9 cellular contexts compared by ENCODE assay signal in genomic region chr7:130917669-130918128, GRCh38.
DNase-seq lines count a peak whose midpoint lies in the region; ATAC-seq lines count a peak whose summit lies in the region.
"Had no signal": no experiment of that assay in that cellular context is flagged by ENCODE, and none has a peak within 500 bp of the region (broad histone marks: within the 10 kb centered on the region; RNA-seq: fewer than 3 reads in every experiment).

No MANE protein-coding gene starts in this region.

- H3K4me1 ChIP-seq in right cardiac atrium (ENCODE audit: control insufficient read depth, insufficient read depth, low read length) (peaks cover 32% of the 10 kb centered on the region), SJCRH30 (peaks cover 35% of the 10 kb centered on the region)

- no peaks in the 10 kb centered on the region for H3K36me3 ChIP-seq in SJCRH30

- H3K4me1 Mint-ChIP-seq in activated naive CD8-positive, alpha-beta T cell (ENCODE audit: low read depth) = peaks cover 87% of the 10 kb centered on the region

- peaks cover 35% of the 10 kb centered on the region for H3K36me3 Mint-ChIP-seq in activated naive CD8-positive, alpha-beta T cell

- H3K27ac ChIP-seq in right cardiac atrium (ENCODE audit: low read length) = peak overlapping the region; percentile 34
- no peak overlapping the region for H3K27ac ChIP-seq in SJCRH30

- H3K4me3 ChIP-seq in right cardiac atrium (ENCODE audit: low read length) (no peak overlapping the region), SJCRH30 (no peak overlapping the region)

- 82% methylated on average over 5 of the region's 5 CpGs for WGBS in right cardiac atrium

- ATAC-seq in right cardiac atrium (no peak), left cardiac atrium (no peak), GM18909 (IDR thresholded peaks at IDR 0.05; ENCODE audit: poor library complexity, unreplicated experiment) (no peak), HG03196 (IDR thresholded peaks at IDR 0.05; ENCODE audit: unreplicated experiment) (no peak)
- ATAC-seq: left ventricle myocardium superior had no signal

- no peaks in the 10 kb centered on the region for H3K9me3 Mint-ChIP-seq in activated naive CD8-positive, alpha-beta T cell (ENCODE audit: low read depth)

- H3K4me3 Mint-ChIP-seq in activated naive CD8-positive, alpha-beta T cell = peak overlapping the region; percentile 71

- peak overlapping the region; percentile 88 for H3K27ac Mint-ChIP-seq in activated naive CD8-positive, alpha-beta T cell

- H3K9me3 ChIP-seq in right cardiac atrium (ENCODE audit: control insufficient read depth, low read length) (no peaks in the 10 kb centered on the region), SJCRH30 (replicated peaks) (no peaks in the 10 kb centered on the region)

- H3K27me3 Mint-ChIP-seq in activated naive CD8-positive, alpha-beta T cell = no peaks in the 10 kb centered on the region

- DNase-seq in right cardiac atrium (no peak), left cardiac atrium (no peak), kidney glomerular epithelial cell (lab: John Stamatoyannopoulos, UW) (peak; percentile 39), NCI-H82 (lab: John Stamatoyannopoulos, UW) (no peak), SJCRH30 (no peak)
- DNase-seq: left ventricle myocardium superior had no signal

- H3K27me3 ChIP-seq in right cardiac atrium (ENCODE audit: control insufficient read depth, insufficient read depth) (no peaks in the 10 kb centered on the region), SJCRH30 (no peaks in the 10 kb centered on the region)

- intact Hi-C loops in right cardiac atrium (cut with DNase I) = no loop called here
- intact Hi-C loops in left cardiac atrium (cut with DNase I) = no loop called here
